Comparison of ENCODE assay signal across 10 cellular contexts in the genomic region with DNA sequence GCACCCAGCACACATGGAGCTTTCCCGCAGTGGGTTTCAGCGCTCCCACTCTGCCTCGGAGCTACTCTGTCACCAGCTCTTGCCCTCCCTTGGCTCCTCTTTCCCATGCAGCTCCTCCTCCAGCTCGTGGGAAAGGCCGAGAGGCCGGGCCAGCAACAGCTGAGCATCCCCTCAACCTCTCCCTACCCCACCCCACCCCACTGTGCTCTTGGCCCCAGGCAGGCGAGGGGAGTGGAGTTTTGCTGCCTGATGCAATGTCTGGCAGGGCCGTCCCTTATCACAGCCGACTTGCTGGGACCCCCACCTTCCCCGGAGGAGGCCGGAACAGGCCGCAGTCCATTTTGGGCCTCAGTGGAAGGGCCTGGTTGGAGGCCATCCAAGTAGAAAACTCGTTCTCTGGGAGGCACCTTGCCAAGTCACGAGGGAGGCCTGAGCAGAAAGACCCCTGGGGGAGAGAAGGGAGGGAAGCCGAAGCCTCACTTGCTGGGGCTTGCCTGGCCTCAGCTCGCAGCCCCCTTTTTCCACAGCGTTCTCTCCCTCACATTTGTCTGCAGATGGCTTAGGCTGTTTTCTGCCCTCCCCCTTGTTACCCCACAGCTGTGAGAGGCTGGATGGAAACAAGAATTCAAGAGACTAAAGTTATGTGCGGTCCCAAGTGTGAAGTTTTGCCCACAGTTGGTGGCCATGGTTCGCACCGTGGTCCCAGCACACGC. TPM values are rescaled to one million over a fixed set of nuclear protein-coding genes. Genes with fewer than 3 reads are reported as not detected.
DNase-seq lines count a peak whose midpoint lies in the region; TF ChIP-seq lines count a peak whose summit lies in the region.
"Had no signal": no experiment of that assay in that cellular context is flagged by ENCODE, and none has a peak within 500 bp of the region (broad histone marks: within the 10 kb centered on the region; RNA-seq: fewer than 3 reads in every experiment).

No MANE protein-coding gene starts in this region.

- H3K4me3 Mint-ChIP-seq in neural crest cell, result no peak overlapping the region
- H3K4me3 Mint-ChIP-seq: activated T-helper 17 cell treated with anti-CD3 and anti-CD28 coated beads, Interleukin-2, amount 50 U/mL, for 72 hours; CD4-positive, CD25-positive, alpha-beta regulatory T cell had no signal

- no peak for TF ChIP-seq POLR2A in erythroblast (IDR thresholded peaks at IDR 0.05; ENCODE audit: low read length)

- H3K4me1 ChIP-seq in ACC112 (ENCODE audit: control insufficient read depth, insufficient read depth, low read length, unreplicated experiment), result peaks cover 42% of the 10 kb centered on the region

- no peak for TF ChIP-seq CTCF in neural crest cell (conservative IDR thresholded peaks at IDR 0.05)

- H3K27me3 ChIP-seq in ACC112 (ENCODE audit: insufficient read depth, low read length), result no peaks in the 10 kb centered on the region

- DNase-seq in OCI-M1 (lab: John Stamatoyannopoulos, UW) (peak; percentile 32), fibroblast of peridontal ligament (ENCODE audit: extremely low read depth) (peak; percentile 66), neural crest cell (ENCODE audit: low read depth, low spot score) (no peak), erythroblast (lab: John Stamatoyannopoulos, UW) (no peak), ecto neural progenitor cell (ENCODE audit: low spot score) (no peak), NCI-H2196 (lab: John Stamatoyannopoulos, UW; ENCODE audit: unreplicated experiment) (no peak)
- DNase-seq in activated CD4-positive, alpha-beta T cell treated with anti-CD3 and anti-CD28 coated beads, Interleukin-2, amount 50 U/mL, for 4 hours, result no peak
- DNase-seq: CD4-positive, CD25-positive, alpha-beta regulatory T cell had no signal

- peak overlapping the region; percentile 15 for H2AFZ ChIP-seq in ACC112 (ENCODE audit: low read length, unreplicated experiment)

- H3K36me3 ChIP-seq in ACC112 (ENCODE audit: insufficient read depth, low read length), result no peaks in the 10 kb centered on the region

- peaks cover 46% of the 10 kb centered on the region for H3K4me1 Mint-ChIP-seq in neural crest cell
- H3K4me1 Mint-ChIP-seq: activated T-helper 17 cell treated with anti-CD3 and anti-CD28 coated beads, Interleukin-2, amount 50 U/mL, for 72 hours; CD4-positive, CD25-positive, alpha-beta regulatory T cell had no signal

- H3K27ac ChIP-seq in ACC112 (ENCODE audit: low read depth, low read length), result peak overlapping the region; percentile 44

- no peaks in the 10 kb centered on the region for H3K27me3 Mint-ChIP-seq in neural crest cell (ENCODE audit: low read depth)
- H3K27me3 Mint-ChIP-seq: activated T-helper 17 cell treated with anti-CD3 and anti-CD28 coated beads, Interleukin-2, amount 50 U/mL, for 72 hours had no signal

- H3K36me3 Mint-ChIP-seq in neural crest cell (ENCODE audit: low read depth), result no peaks in the 10 kb centered on the region
- H3K36me3 Mint-ChIP-seq: CD4-positive, CD25-positive, alpha-beta regulatory T cell had no signal

- H3K9me3 Mint-ChIP-seq in neural crest cell, result no peaks in the 10 kb centered on the region
- H3K9me3 Mint-ChIP-seq: activated T-helper 17 cell treated with anti-CD3 and anti-CD28 coated beads, Interleukin-2, amount 50 U/mL, for 72 hours; CD4-positive, CD25-positive, alpha-beta regulatory T cell had no signal

- peak overlapping the region; percentile 94 for H3K27ac Mint-ChIP-seq in neural crest cell (ENCODE audit: unreplicated experiment)
- H3K27ac Mint-ChIP-seq: activated T-helper 17 cell treated with anti-CD3 and anti-CD28 coated beads, Interleukin-2, amount 50 U/mL, for 72 hours had no signal

- H3K4me3 ChIP-seq in ACC112 (ENCODE audit: low read depth, low read length), result no peak overlapping the region

- peaks cover 62% of the 10 kb centered on the region for H3K79me2 ChIP-seq in ACC112 (ENCODE audit: control insufficient read depth, insufficient read depth, low read length, unreplicated experiment)

RNA-seq across cellular contexts. Expression of a gene that starts 35.3 kb away (rescaled TPM):
- 24.5 and 25.8 TPM in 2 replicates for total RNA-seq in neural crest cell
- total RNA-seq: CD4-positive, CD25-positive, alpha-beta regulatory T cell had no signal

Comparison
In these comparisons a context has a peak if more than half of its experiments do, and no peak if none do; other contexts are left out.
1. DNase-seq: peak in OCI-M1 (single experiment) and fibroblast of peridontal ligament (single experiment); none in neural crest cell (single experiment), erythroblast (0 of 2), ecto neural progenitor cell (single experiment), NCI-H2196 (single experiment) and activated CD4-positive, alpha-beta T cell treated with anti-CD3 and anti-CD28 coated beads, Interleukin-2, amount 50 U/mL, for 4 hours (0 of 2).